ENCODE assay signal across 26 cellular contexts in the genomic region with DNA sequence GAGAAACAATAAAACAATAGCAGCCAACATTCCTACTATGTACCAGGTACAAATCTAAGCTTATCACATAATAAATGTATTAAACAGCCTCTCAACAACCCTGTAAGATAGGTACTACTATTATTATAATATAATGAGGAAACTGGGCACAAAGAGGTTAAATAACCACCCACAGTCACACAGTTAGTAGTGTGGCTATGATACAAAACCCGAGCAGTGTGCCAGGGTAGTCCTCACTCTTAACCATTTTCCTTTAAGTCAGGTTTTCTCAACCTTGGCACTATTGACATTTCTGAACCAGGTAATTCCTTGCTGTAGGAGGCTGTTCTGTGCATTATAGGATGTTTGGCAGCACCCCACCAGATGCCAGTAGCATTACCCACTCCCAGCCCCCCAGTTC.
"Had no signal": no experiment of that assay in that cellular context is flagged by ENCODE, and none has a peak within 500 bp of the region (broad histone marks: within the 10 kb centered on the region; RNA-seq: fewer than 3 reads in every experiment).

No MANE protein-coding gene starts in this region.

- H3K9me3 Mint-ChIP-seq: activated CD4-positive, alpha-beta memory T cell treated with anti-CD3 and anti-CD28 coated beads for 36 hours; activated CD4-positive, alpha-beta T cell treated with anti-CD3 and anti-CD28 coated beads, Interleukin-2, amount 10 ng/mL, durations not matched to agents 24 days and 14 days; immature natural killer cell; natural killer cell treated with Interleukin-12 subunit alpha and Interleukin-12 subunit beta and Interleukin-15 and Interleukin-18, amount 100 ng/mL, for 72 hours; stimulated activated memory B cell treated with anti-CD40 and anti-IgM and Interleukin-4, amounts not matched to agents 10 μg/mL and 1 μg/mL and 100 μg/mL, for 72 hours had no signal

- H3K4me3 ChIP-seq: heart left ventricle, lower lobe of right lung, mucosa of descending colon, right atrium auricular region, smooth muscle cell, stomach, tibial artery had no signal

- H3K4me1 ChIP-seq: tibial artery had no signal

- H3K27me3 ChIP-seq: heart left ventricle, right atrium auricular region, stomach, tibial artery had no signal

- FAIRE-seq: endothelial cell of umbilical vein had no signal

- H3K27me3 Mint-ChIP-seq: activated CD4-positive, alpha-beta memory T cell treated with anti-CD3 and anti-CD28 coated beads for 36 hours; activated CD4-positive, alpha-beta T cell treated with anti-CD3 and anti-CD28 coated beads, Interleukin-2, amount 10 ng/mL, durations not matched to agents 24 days and 14 days; natural killer cell treated with Interleukin-12 subunit alpha and Interleukin-12 subunit beta and Interleukin-15 and Interleukin-18, amount 100 ng/mL, for 72 hours; stimulated activated memory B cell treated with anti-CD40 and anti-IgM and Interleukin-4, amounts not matched to agents 10 μg/mL and 1 μg/mL and 100 μg/mL, for 72 hours had no signal

- DNase-seq: activated CD4-positive, alpha-beta memory T cell treated with anti-CD3 and anti-CD28 coated beads for 36 hours; activated CD4-positive, alpha-beta T cell treated with anti-CD3 and anti-CD28 coated beads, Interleukin-2, amount 10 ng/mL, durations not matched to agents 24 days and 14 days; activated CD4-positive, CD25-positive, alpha-beta regulatory T cell treated with anti-CD3 and anti-CD28 coated beads, Interleukin-2, amount 50 U/mL, for 72 hours; activated CD8-positive, alpha-beta memory T cell treated with anti-CD3 and anti-CD28 coated beads, Interleukin-2, amount 50 U/mL, for 4 hours; activated gamma-delta T cell; activated naive CD4-positive, alpha-beta T cell treated with anti-CD3 and anti-CD28 coated beads, Interleukin-2, amount 50 U/mL, for 16 hours; activated T-cell treated with anti-CD3 and anti-CD28 coated beads, Interleukin-2, amount 50 U/mL, for 1 hour; amniotic stem cell; caudate nucleus; heart left ventricle; hypothalamus; immature natural killer cell; lower lobe of right lung; mucosa of descending colon; stimulated activated CD4-positive, alpha-beta T cell treated with anti-CD3 and anti-CD28 coated beads, Interleukin-1b, Interleukin-23, amount 100 ng/mL, for 48 hours; stimulated activated CD4-positive, alpha-beta T cell treated with anti-CD3 and anti-CD28 coated beads, Interleukin-4, amount 100 ng/mL, for 4 hours; stimulated activated CD8-positive, alpha-beta memory T cell treated with anti-CD3 and anti-CD28 coated beads, Interleukin-4, amount 100 ng/mL, for 48 hours; stomach; T-helper 9 cell; tibial artery; WERI-Rb-1 had no signal

- ATAC-seq: mucosa of descending colon; natural killer cell treated with Interleukin-12 subunit alpha and Interleukin-12 subunit beta and Interleukin-15 and Interleukin-18, amount 100 ng/mL, for 72 hours had no signal

- H3K4me2 ChIP-seq: smooth muscle cell had no signal

- H3K27ac Mint-ChIP-seq: activated CD4-positive, alpha-beta memory T cell treated with anti-CD3 and anti-CD28 coated beads for 36 hours; activated CD4-positive, alpha-beta T cell treated with anti-CD3 and anti-CD28 coated beads, Interleukin-2, amount 10 ng/mL, durations not matched to agents 24 days and 14 days; immature natural killer cell; natural killer cell treated with Interleukin-12 subunit alpha and Interleukin-12 subunit beta and Interleukin-15 and Interleukin-18, amount 100 ng/mL, for 72 hours; stimulated activated memory B cell treated with anti-CD40 and anti-IgM and Interleukin-4, amounts not matched to agents 10 μg/mL and 1 μg/mL and 100 μg/mL, for 72 hours had no signal

- H3K36me3 Mint-ChIP-seq: activated CD4-positive, alpha-beta memory T cell treated with anti-CD3 and anti-CD28 coated beads for 36 hours; immature natural killer cell; natural killer cell treated with Interleukin-12 subunit alpha and Interleukin-12 subunit beta and Interleukin-15 and Interleukin-18, amount 100 ng/mL, for 72 hours; stimulated activated memory B cell treated with anti-CD40 and anti-IgM and Interleukin-4, amounts not matched to agents 10 μg/mL and 1 μg/mL and 100 μg/mL, for 72 hours had no signal

- H3K4me3 Mint-ChIP-seq: activated CD4-positive, alpha-beta memory T cell treated with anti-CD3 and anti-CD28 coated beads for 36 hours; activated CD4-positive, alpha-beta T cell treated with anti-CD3 and anti-CD28 coated beads, Interleukin-2, amount 10 ng/mL, durations not matched to agents 24 days and 14 days; immature natural killer cell; natural killer cell treated with Interleukin-12 subunit alpha and Interleukin-12 subunit beta and Interleukin-15 and Interleukin-18, amount 100 ng/mL, for 72 hours; stimulated activated memory B cell treated with anti-CD40 and anti-IgM and Interleukin-4, amounts not matched to agents 10 μg/mL and 1 μg/mL and 100 μg/mL, for 72 hours had no signal

- H3K9me3 ChIP-seq: heart left ventricle, lower lobe of right lung, mucosa of descending colon, right atrium auricular region, stomach, tibial artery had no signal

- H3K27ac ChIP-seq: heart left ventricle, lower lobe of right lung, right atrium auricular region, stomach, tibial artery, WERI-Rb-1 had no signal

- H3K36me3 ChIP-seq: heart left ventricle, lower lobe of right lung, right atrium auricular region, stomach, tibial artery, WERI-Rb-1 had no signal
